ENCODE assay signal across 9 cellular contexts in genomic region chr10:22715290-22715625, GRCh38. TPM values are rescaled to one million over a fixed set of nuclear protein-coding genes. Genes with fewer than 3 reads are reported as not detected.
A peak's percentile ranks its signal among the peaks of the same experiment; 100 is the strongest.
DNase-seq lines count a peak whose midpoint lies in the region; ATAC-seq lines count a peak whose summit lies in the region.
"Had no signal": no experiment of that assay in that cellular context is flagged by ENCODE, and none has a peak within 500 bp of the region (broad histone marks: within the 10 kb centered on the region; RNA-seq: fewer than 3 reads in every experiment).

No MANE protein-coding gene starts in this region.

- CTCF ChIA-PET in activated CD4-positive, alpha-beta memory T cell treated with anti-CD3 and anti-CD28 coated beads for 36 hours (lab: Charles Lee): interaction anchor here (1.5 kb wide), 1 partner anchor 273 kb away, joined by 3 read pairs; no protein-coding TSS in a partner anchor

- peaks cover 23% of the 10 kb centered on the region for H3K4me1 Mint-ChIP-seq in activated T-cell treated with anti-CD3 and anti-CD28 coated beads, Interleukin-2, amount 50 U/mL, for 4 hours (ENCODE audit: low read depth)
- peaks cover 22% of the 10 kb centered on the region for H3K4me1 Mint-ChIP-seq in activated CD4-positive, alpha-beta memory T cell treated with anti-CD3 and anti-CD28 coated beads for 36 hours (ENCODE audit: low read depth)
- H3K4me1 Mint-ChIP-seq in stimulated activated naive CD8-positive, alpha-beta T cell treated with anti-CD3 and anti-CD28 coated beads, Interleukin-15, amount 100 ng/mL, for 72 hours: peaks cover 23% of the 10 kb centered on the region

- H3K27ac Mint-ChIP-seq in activated CD4-positive, alpha-beta memory T cell treated with anti-CD3 and anti-CD28 coated beads for 36 hours: peak overlapping the region; percentile 71
- peak overlapping the region; percentile 21 to 88 for H3K27ac Mint-ChIP-seq in stimulated activated naive CD8-positive, alpha-beta T cell treated with anti-CD3 and anti-CD28 coated beads, Interleukin-15, amount 100 ng/mL, for 72 hours

- no peak for DNase-seq in activated T-cell treated with anti-CD3 and anti-CD28 coated beads, Interleukin-2, amount 50 U/mL, for 4 hours
- DNase-seq in activated T-cell treated with anti-CD3 and anti-CD28 coated beads, Interleukin-2, amount 50 U/mL, for 1 hour: no peak
- no peak for DNase-seq in activated CD4-positive, alpha-beta memory T cell treated with anti-CD3 and anti-CD28 coated beads for 36 hours
- DNase-seq in germinal center (ENCODE audit: low spot score) (peak; percentile 37), NCI-H748 treated with DMSO at 0.1 percent for 48 hours (lab: John Stamatoyannopoulos, UW) (no peak), activated gamma-delta T cell (lab: John Stamatoyannopoulos, UW) (no peak)
- DNase-seq in stimulated activated naive CD8-positive, alpha-beta T cell treated with anti-CD3 and anti-CD28 coated beads, Interleukin-15, amount 100 ng/mL, for 72 hours: no peak
- DNase-seq: T1000 had no signal

- intact Hi-C loops in activated CD4-positive, alpha-beta memory T cell treated with anti-CD3 and anti-CD28 coated beads for 36 hours (cut with micrococcal nuclease): loop anchor here (10.0 kb wide), 1 partner anchor 280 kb away; no protein-coding TSS in a partner anchor

- ATAC-seq in activated T-cell treated with anti-CD3 and anti-CD28 coated beads, Interleukin-2, amount 50 U/mL, for 4 hours: no peak
- ATAC-seq in stimulated activated naive CD8-positive, alpha-beta T cell treated with anti-CD3 and anti-CD28 coated beads, Interleukin-15, amount 100 ng/mL, for 72 hours: no peak
- no peak for ATAC-seq in HG03457 (IDR thresholded peaks at IDR 0.05; ENCODE audit: unreplicated experiment)

- POLR2A ChIA-PET in activated CD4-positive, alpha-beta memory T cell treated with anti-CD3 and anti-CD28 coated beads for 36 hours (lab: Charles Lee): interaction anchor here (0.6 kb wide), 1 partner anchor 141 kb away, joined by 4 read pairs; no protein-coding TSS in a partner anchor

- peak overlapping the region; percentile 73 for H3K4me3 Mint-ChIP-seq in activated T-cell treated with anti-CD3 and anti-CD28 coated beads, Interleukin-2, amount 50 U/mL, for 4 hours
- peak overlapping the region; percentile 66 for H3K4me3 Mint-ChIP-seq in activated CD4-positive, alpha-beta memory T cell treated with anti-CD3 and anti-CD28 coated beads for 36 hours
- H3K4me3 Mint-ChIP-seq in stimulated activated naive CD8-positive, alpha-beta T cell treated with anti-CD3 and anti-CD28 coated beads, Interleukin-15, amount 100 ng/mL, for 72 hours: peak overlapping the region; percentile 63 to 74

- H3K9me3 Mint-ChIP-seq in activated T-cell treated with anti-CD3 and anti-CD28 coated beads, Interleukin-2, amount 50 U/mL, for 4 hours: no peaks in the 10 kb centered on the region
- H3K9me3 Mint-ChIP-seq in activated CD4-positive, alpha-beta memory T cell treated with anti-CD3 and anti-CD28 coated beads for 36 hours: no peaks in the 10 kb centered on the region
- no peaks in the 10 kb centered on the region for H3K9me3 Mint-ChIP-seq in stimulated activated naive CD8-positive, alpha-beta T cell treated with anti-CD3 and anti-CD28 coated beads, Interleukin-15, amount 100 ng/mL, for 72 hours

- no peaks in the 10 kb centered on the region for H3K27me3 Mint-ChIP-seq in activated T-cell treated with anti-CD3 and anti-CD28 coated beads, Interleukin-2, amount 50 U/mL, for 4 hours (ENCODE audit: low read depth)
- H3K27me3 Mint-ChIP-seq in activated CD4-positive, alpha-beta memory T cell treated with anti-CD3 and anti-CD28 coated beads for 36 hours: no peaks in the 10 kb centered on the region
- no peaks in the 10 kb centered on the region for H3K27me3 Mint-ChIP-seq in stimulated activated naive CD8-positive, alpha-beta T cell treated with anti-CD3 and anti-CD28 coated beads, Interleukin-15, amount 100 ng/mL, for 72 hours

- H3K36me3 Mint-ChIP-seq in activated T-cell treated with anti-CD3 and anti-CD28 coated beads, Interleukin-2, amount 50 U/mL, for 4 hours (ENCODE audit: insufficient read depth): no peaks in the 10 kb centered on the region
- H3K36me3 Mint-ChIP-seq in activated CD4-positive, alpha-beta memory T cell treated with anti-CD3 and anti-CD28 coated beads for 36 hours: peaks cover 2% of the 10 kb centered on the region

RNA-seq across cellular contexts. Expression of gene PIP4K2A, which starts 0.9 kb away (rescaled TPM):
- total RNA-seq in activated T-cell treated with anti-CD3 and anti-CD28 coated beads, Interleukin-2, amount 50 U/mL, for 4 hours: 10 to 100 TPM; 64.3 to 79.2 (median 78.1) TPM
- 100 to 1,000 TPM; 107 to 108 TPM for total RNA-seq in activated CD4-positive, alpha-beta memory T cell treated with anti-CD3 and anti-CD28 coated beads for 36 hours
